ENCODE assay signal across 20 cellular contexts in the genomic region with DNA sequence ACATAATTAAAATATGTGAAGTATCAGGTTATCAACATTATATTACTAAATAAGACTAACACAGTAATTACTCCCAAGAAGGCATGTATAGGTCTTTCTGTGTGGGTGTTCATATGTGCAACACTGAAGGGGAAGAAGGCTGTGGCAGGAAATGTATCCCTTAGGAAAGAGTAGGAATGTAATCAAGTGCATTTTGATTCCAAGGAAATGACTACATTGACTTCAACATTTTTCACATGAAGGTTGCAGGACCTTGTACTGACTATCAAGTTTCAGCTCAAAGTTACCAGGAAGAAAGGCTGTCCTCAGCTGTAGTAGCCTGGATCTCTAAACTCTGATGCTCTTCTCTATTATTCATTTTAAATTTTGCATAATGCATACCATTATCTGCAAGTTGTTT.
DNase-seq lines count a peak whose midpoint lies in the region; ATAC-seq and TF ChIP-seq lines count a peak whose summit lies in the region.
"Had no signal": no experiment of that assay in that cellular context is flagged by ENCODE, and none has a peak within 500 bp of the region (broad histone marks: within the 10 kb centered on the region; RNA-seq: fewer than 3 reads in every experiment).

No MANE protein-coding gene starts in this region.

- no peak overlapping the region for H3K4me3 ChIP-seq in fibroblast of mammary gland (ENCODE audit: control insufficient read depth, low read depth, low read length)
- H3K4me3 ChIP-seq in smooth muscle cell, result no peak overlapping the region
- H3K4me3 ChIP-seq in OCI-LY7 (ENCODE audit: low read depth, low read length, poor library complexity, severe bottlenecking), result no peak overlapping the region
- H3K4me3 ChIP-seq: psoas muscle had no signal

- POLR2A ChIA-PET in OCI-LY7 (lab: Charles Lee), result no interaction called here

- no peaks in the 10 kb centered on the region for H3K36me3 ChIP-seq in smooth muscle cell (ENCODE audit: low read depth)
- H3K36me3 ChIP-seq in OCI-LY7 (ENCODE audit: insufficient read depth, low read length), result no peaks in the 10 kb centered on the region

- no peaks in the 10 kb centered on the region for H3F3A ChIP-seq in smooth muscle cell (ENCODE audit: low read depth)

- H3K79me2 ChIP-seq in smooth muscle cell (ENCODE audit: low read depth), result no peaks in the 10 kb centered on the region
- no peaks in the 10 kb centered on the region for H3K79me2 ChIP-seq in OCI-LY7 (ENCODE audit: insufficient read depth, low read depth, low read length)

- H3K9me3 ChIP-seq in smooth muscle cell (replicated peaks; ENCODE audit: low read depth) (no peaks in the 10 kb centered on the region), OCI-LY7 (ENCODE audit: low read length) (no peaks in the 10 kb centered on the region)
- H3K9me3 ChIP-seq: psoas muscle had no signal

- no peak overlapping the region for H2AFZ ChIP-seq in smooth muscle cell (ENCODE audit: low read depth)
- no peak overlapping the region for H2AFZ ChIP-seq in OCI-LY7 (ENCODE audit: low read length)

- CTCF ChIA-PET in OCI-LY7 (lab: Charles Lee; ENCODE audit: unreplicated experiment), result no interaction called here

- DNase-seq in HCEC 1CT (peak; percentile 89), fibroblast of mammary gland (ENCODE audit: low read depth) (peak; percentile 64), smooth muscle cell (lab: John Stamatoyannopoulos, UW; ENCODE audit: unreplicated experiment) (no peak), cortex of kidney (lab: John Stamatoyannopoulos, UW) (no peak), OCI-LY7 (ENCODE audit: low spot score) (no peak)
- DNase-seq: activated T-cell treated with anti-CD3 and anti-CD28 coated beads, Interleukin-2, amount 50 U/mL, for 1 hour; CD4-positive, alpha-beta T cell; central memory CD4-positive, alpha-beta T cell; DMS79; endodermal cell; glutamatergic neuron; NCI-H1417; NCI-H2171; nephron progenitor cell; psoas muscle; SIG-M5; stimulated activated naive CD4-positive, alpha-beta T cell treated with Interleukin-2 at 50 U/mL for 16 hours; trophoblast cell had no signal

- H3K27me3 ChIP-seq in smooth muscle cell (ENCODE audit: low read depth), result no peaks in the 10 kb centered on the region

- BruUV-seq in OCI-LY7 (replicated peaks; lab: Mats Ljungman, UMichigan), result no TSS peak

- no peaks in the 10 kb centered on the region for H3K9me2 ChIP-seq in OCI-LY7 (ENCODE audit: insufficient read depth, low read length)

- no peak overlapping the region for H3K9ac ChIP-seq in smooth muscle cell (ENCODE audit: low read depth)

- H3K27ac ChIP-seq in smooth muscle cell (ENCODE audit: low read depth) (peak overlapping the region; percentile 86), OCI-LY7 (ENCODE audit: low read depth, low read length, poor library complexity, severe bottlenecking) (no peak overlapping the region)
- H3K27ac ChIP-seq: psoas muscle had no signal

- ATAC-seq in SK-N-SH treated with all-trans-retinoic acid at 6 μM for 48 hours (peak; percentile 72), HG03378 (IDR thresholded peaks at IDR 0.05; ENCODE audit: unreplicated experiment) (no peak)

- intact Hi-C loops in OCI-LY7 (cut with micrococcal nuclease; ENCODE audit: unreplicated experiment), result loop anchor here (2.0 kb wide), 1 partner anchor 52 kb away; no protein-coding TSS in a partner anchor

- H3K4me2 ChIP-seq in smooth muscle cell, result peak overlapping the region; percentile 36
- no peak overlapping the region for H3K4me2 ChIP-seq in OCI-LY7 (ENCODE audit: low read length)

- peaks cover 2% of the 10 kb centered on the region for H3K4me1 ChIP-seq in smooth muscle cell (ENCODE audit: low read depth)
- H3K4me1 ChIP-seq in OCI-LY7 (ENCODE audit: insufficient read depth, low read length, poor library complexity, severe bottlenecking), result no peaks in the 10 kb centered on the region

- H4K20me1 ChIP-seq in smooth muscle cell (ENCODE audit: low read depth), result no peaks in the 10 kb centered on the region
- H4K20me1 ChIP-seq in OCI-LY7 (ENCODE audit: insufficient read depth, low read length), result no peaks in the 10 kb centered on the region

- no peak for TF ChIP-seq CTCF in fibroblast of mammary gland (conservative IDR thresholded peaks at IDR 0.05; ENCODE audit: control insufficient read depth, insufficient read depth, low read depth, low read length)
- TF ChIP-seq CTCF in smooth muscle cell (IDR thresholded peaks at IDR 0.05; ENCODE audit: borderline replicate concordance, insufficient read depth, poor library complexity, severe bottlenecking), result no peak
- no peak for TF ChIP-seq CTCF in OCI-LY7 (conservative IDR thresholded peaks at IDR 0.05; ENCODE audit: low read length)

TF ChIP-seq in SK-N-SH treated with all-trans-retinoic acid at 6 μM for 48 hours, 23 proteins besides CTCF, POLR2A, EP300 and RAD21:
- TF ChIP-seq OSR1 (CRISPR knock-in tag; IDR thresholded peaks at IDR 0.05) (no peak), BACH2 (CRISPR knock-in tag; IDR thresholded peaks at IDR 0.05; ENCODE audit: borderline replicate concordance) (no peak), SNAI2 (CRISPR knock-in tag; IDR thresholded peaks at IDR 0.05) (no peak), ZNF565 (CRISPR knock-in tag; conservative IDR thresholded peaks at IDR 0.05; ENCODE audit: low read depth) (no peak), ESRRG (CRISPR knock-in tag; IDR thresholded peaks at IDR 0.05) (no peak)
- TF ChIP-seq, protein P1, sequence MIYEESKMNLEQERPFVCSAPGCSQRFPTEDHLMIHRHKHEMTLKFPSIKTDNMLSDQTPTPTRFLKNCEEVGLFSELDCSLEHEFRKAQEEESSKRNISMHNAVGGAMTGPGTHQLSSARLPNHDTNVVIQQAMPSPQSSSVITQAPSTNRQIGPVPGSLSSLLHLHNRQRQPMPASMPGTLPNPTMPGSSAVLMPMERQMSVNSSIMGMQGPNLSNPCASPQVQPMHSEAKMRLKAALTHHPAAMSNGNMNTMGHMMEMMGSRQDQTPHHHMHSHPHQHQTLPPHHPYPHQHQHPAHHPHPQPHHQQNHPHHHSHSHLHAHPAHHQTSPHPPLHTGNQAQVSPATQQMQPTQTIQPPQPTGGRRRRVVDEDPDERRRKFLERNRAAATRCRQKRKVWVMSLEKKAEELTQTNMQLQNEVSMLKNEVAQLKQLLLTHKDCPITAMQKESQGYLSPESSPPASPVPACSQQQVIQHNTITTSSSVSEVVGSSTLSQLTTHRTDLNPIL (CRISPR knock-in tag; IDR thresholded peaks at IDR 0.05; ENCODE audit: low read depth), result no peak

Comparison
In these comparisons a context has a peak if more than half of its experiments do, and no peak if none do; other contexts are left out.
1. DNase-seq: peak in HCEC 1CT (single experiment) and fibroblast of mammary gland (single experiment); none in smooth muscle cell (single experiment), cortex of kidney (single experiment) and OCI-LY7 (single experiment).